In the genomic region with DNA sequence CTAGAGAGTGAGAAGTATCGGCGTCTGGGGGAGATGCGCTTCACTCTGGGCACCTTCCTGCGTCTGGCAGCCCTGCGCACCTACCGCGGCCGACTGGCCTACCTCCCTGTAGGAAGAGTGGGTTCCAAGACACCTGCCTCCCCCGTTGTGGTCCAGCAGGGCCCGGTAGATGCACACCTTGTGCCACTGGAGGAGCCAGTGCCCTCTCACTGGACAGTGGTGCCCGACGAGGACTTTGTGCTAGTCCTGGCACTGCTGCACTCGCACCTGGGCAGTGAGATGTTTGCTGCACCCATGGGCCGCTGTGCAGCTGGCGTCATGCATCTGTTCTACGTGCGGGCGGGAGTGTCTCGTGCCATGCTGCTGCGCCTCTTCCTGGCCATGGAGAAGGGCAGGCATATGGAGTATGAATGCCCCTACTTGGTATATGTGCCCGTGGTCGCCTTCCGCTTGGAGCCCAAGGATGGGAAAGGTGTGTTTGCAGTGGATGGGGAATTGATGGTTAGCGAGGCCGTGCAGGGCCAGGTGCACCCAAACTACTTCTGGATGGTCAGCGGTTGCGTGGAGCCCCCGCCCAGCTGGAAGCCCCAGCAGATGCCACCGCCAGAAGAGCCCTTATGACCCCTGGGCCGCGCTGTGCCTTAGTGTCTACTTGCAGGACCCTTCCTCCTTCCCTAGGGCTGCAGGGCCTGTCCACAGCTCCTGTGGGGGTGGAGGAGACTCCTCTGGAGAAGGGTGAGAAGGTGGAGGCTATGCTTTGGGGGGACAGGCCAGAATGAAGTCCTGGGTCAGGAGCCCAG, we compare ENCODE assay signal across 2 cellular contexts.
TF ChIP-seq lines count a peak whose summit lies in the region.

No MANE protein-coding gene starts in this region.

TF ChIP-seq in SK-N-SH, 30 proteins besides CTCF, POLR2A, EP300 and RAD21:
- TF ChIP-seq SMC3 (IDR thresholded peaks at IDR 0.05; ENCODE audit: low read depth, low read length) (no peak), POLR2AphosphoS5 (IDR thresholded peaks at IDR 0.05; ENCODE audit: low read depth, low read length) (peak; percentile 14; the same call in 1 of the 2 replicates), FOXM1 (IDR thresholded peaks at IDR 0.05; ENCODE audit: low read depth) (no peak), TEAD4 (IDR thresholded peaks at IDR 0.05; ENCODE audit: borderline replicate concordance, insufficient read depth) (no peak)

TF ChIP-seq in SK-N-SH treated with all-trans-retinoic acid at 6 μM for 48 hours, 23 proteins besides CTCF, POLR2A, EP300 and RAD21:
- TF ChIP-seq ZNF70 (CRISPR knock-in tag; IDR thresholded peaks at IDR 0.05) = no peak
